Comparison of ENCODE assay signal across 8 cellular contexts in the genomic region with DNA sequence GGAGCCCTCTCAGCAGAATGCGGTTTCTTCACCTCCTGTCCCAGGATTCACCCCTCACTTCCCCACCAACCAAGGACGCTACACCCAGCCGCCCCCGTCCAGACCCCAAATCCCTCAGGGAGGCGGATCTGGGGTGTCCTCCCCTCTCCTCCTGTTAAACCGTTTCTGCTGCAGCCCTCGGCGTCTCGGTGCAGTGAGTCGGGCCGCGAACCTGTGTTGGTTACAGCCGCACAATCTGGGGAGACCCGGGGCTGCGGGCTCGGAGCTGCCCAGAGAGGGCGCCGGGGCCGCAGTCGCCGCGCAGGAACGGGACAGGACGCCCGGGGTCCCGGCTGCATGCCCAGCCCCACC. TPM values are rescaled to one million over a fixed set of nuclear protein-coding genes. Genes with fewer than 3 reads are reported as not detected.
DNase-seq lines count a peak whose midpoint lies in the region; ATAC-seq and TF ChIP-seq lines count a peak whose summit lies in the region.
"Not testable (repeated sequence)": the region's sequence is repeated elsewhere in the genome, so short reads cannot be mapped to it uniquely, and the experiment has no call there.

No MANE protein-coding gene starts in this region.

- H3K9me3 Mint-ChIP-seq in CD14-positive monocyte: peaks cover 14 to 42% (median 23%) of the 10 kb centered on the region in 7 donors
- H3K9me3 Mint-ChIP-seq in activated naive CD4-positive, alpha-beta T cell treated with anti-CD3 and anti-CD28 coated beads for 36 hours: peaks cover 12% of the 10 kb centered on the region

- H3K36me3 ChIP-seq in PC-9 (ENCODE audit: low read depth); fibroblast of lung (ENCODE audit: control insufficient read depth, insufficient read depth, low read length): not testable (repeated sequence)

- peak overlapping the region; percentile 89 for H3K4me3 ChIP-seq in PC-9
- peak overlapping the region; percentile 65 to 83 (median 78) for H3K4me3 ChIP-seq in fibroblast of lung (replicated peaks in 1 of 4; ENCODE audit: control extremely low read depth in 1 of 4, insufficient read depth in 1 of 4, low read depth in 3 of 4, low read length in 4 of 4)
- H3K4me3 ChIP-seq in mononuclear cell (ENCODE audit: low read length): peak overlapping the region; percentile 60

- H3K4me2 ChIP-seq in PC-9 (peak overlapping the region; percentile 99), fibroblast of lung (ENCODE audit: extremely low read depth, insufficient read depth, low read length) (peak overlapping the region; percentile 85)

- H3K27me3 Mint-ChIP-seq in CD14-positive monocyte (ENCODE audit: low read depth in 3 of 3); activated naive CD4-positive, alpha-beta T cell treated with anti-CD3 and anti-CD28 coated beads for 36 hours (ENCODE audit: low read depth): not testable (repeated sequence)

- peak overlapping the region; percentile 16 for H3K9ac ChIP-seq in fibroblast of lung (ENCODE audit: insufficient read depth, low read length)

- H4K20me1 ChIP-seq in PC-9 (ENCODE audit: insufficient read depth); fibroblast of lung (ENCODE audit: control insufficient read depth, extremely low read depth, insufficient read depth, low read length): not testable (repeated sequence)

- peaks cover 12% of the 10 kb centered on the region for H3K79me2 ChIP-seq in PC-9 (ENCODE audit: low read depth)
- H3K79me2 ChIP-seq in fibroblast of lung (ENCODE audit: control insufficient read depth, insufficient read depth, low read length): not testable (repeated sequence)

- intact Hi-C loops in CD14-positive monocyte (cut with micrococcal nuclease): loop anchor here in 1 of 2 donors (5.0 kb wide), 2 partner anchors 42 to 98 kb away; a partner anchor contains a TSS
- intact Hi-C loops in PC-9 (cut with micrococcal nuclease; ENCODE audit: unreplicated experiment): loop anchor here (1.0 to 5.0 kb wide), 4 partner anchors 38 to 382 kb away; a partner anchor contains a TSS
- intact Hi-C loops in activated naive CD4-positive, alpha-beta T cell treated with anti-CD3 and anti-CD28 coated beads for 36 hours (cut with micrococcal nuclease): loop anchor here (1.0 to 2.0 kb wide), 8 partner anchors 40 to 240 kb away; a partner anchor contains a TSS

- peaks cover 2 to 11% of the 10 kb centered on the region in 2 donors for H3K36me3 Mint-ChIP-seq in CD14-positive monocyte
- H3K36me3 Mint-ChIP-seq in activated naive CD4-positive, alpha-beta T cell treated with anti-CD3 and anti-CD28 coated beads for 36 hours (ENCODE audit: low read depth): peaks cover 13% of the 10 kb centered on the region

- not testable (repeated sequence) for DNase-seq in CD14-positive monocyte (ENCODE audit: low spot score); PC-9; fibroblast of lung (ENCODE audit: low read depth in 2 of 2)
- DNase-seq in activated naive CD4-positive, alpha-beta T cell treated with anti-CD3 and anti-CD28 coated beads for 36 hours: peak; percentile 27
- peak; percentile 3 to 7 for DNase-seq in stimulated activated CD4-positive, alpha-beta T cell treated with anti-CD3 and anti-CD28 coated beads, Interleukin-4, amount 100 ng/mL, for 4 hours

- H3K9me2 ChIP-seq in PC-9 (ENCODE audit: insufficient read depth): not testable (repeated sequence)

- peak overlapping the region; percentile 100 for H3K4me3 Mint-ChIP-seq in CD14-positive monocyte
- peak overlapping the region; percentile 100 for H3K4me3 Mint-ChIP-seq in activated naive CD4-positive, alpha-beta T cell treated with anti-CD3 and anti-CD28 coated beads for 36 hours

- not testable (repeated sequence) for BruUV-seq in PC-9 (replicated peaks; lab: Mats Ljungman, UMichigan)

- H3K27me3 ChIP-seq in PC-9 (ENCODE audit: insufficient read depth, low read depth); fibroblast of lung (ENCODE audit: control insufficient read depth, insufficient read depth, low read length); mononuclear cell (ENCODE audit: insufficient read depth, low read length): not testable (repeated sequence)

- H3K4me1 ChIP-seq in PC-9 (replicated peaks; ENCODE audit: insufficient read depth) (peaks cover 11% of the 10 kb centered on the region; the same call in 1 of the 2 replicates), mononuclear cell (ENCODE audit: insufficient read depth, low read length) (peaks cover 15% of the 10 kb centered on the region)
- not testable (repeated sequence) for H3K4me1 ChIP-seq in fibroblast of lung (ENCODE audit: control insufficient read depth, extremely low read depth, insufficient read depth, low read length)

- H2AFZ ChIP-seq in PC-9 (peak overlapping the region; percentile 86), fibroblast of lung (ENCODE audit: low read length) (peak overlapping the region; percentile 68)

- peak; percentile 18 for ATAC-seq in GM21381 (IDR thresholded peaks at IDR 0.05; ENCODE audit: unreplicated experiment)
- peak; percentile 19 for ATAC-seq in HG03460 (IDR thresholded peaks at IDR 0.05; ENCODE audit: unreplicated experiment)

- POLR2A ChIA-PET in PC-9 (lab: Charles Lee; ENCODE audit: unreplicated experiment): interaction anchor here (0.6 kb wide), 1 partner anchor 1420 kb away, joined by 5 read pairs; no protein-coding TSS in a partner anchor

- peak overlapping the region in 5 of 7 donors; percentile 38 to 83 (median 66) for H3K27ac Mint-ChIP-seq in CD14-positive monocyte
- H3K27ac Mint-ChIP-seq in activated naive CD4-positive, alpha-beta T cell treated with anti-CD3 and anti-CD28 coated beads for 36 hours: peak overlapping the region; percentile 77

- CTCF ChIA-PET in PC-9 (lab: Charles Lee): interaction anchor here (0.5 kb wide), 1 partner anchor 369 kb away, joined by 10 read pairs; no protein-coding TSS in a partner anchor
- CTCF ChIA-PET in activated naive CD4-positive, alpha-beta T cell treated with anti-CD3 and anti-CD28 coated beads for 36 hours (lab: Charles Lee): interaction anchor here (1.4 kb wide), 1 partner anchor 10 kb away, joined by 6 read pairs; no protein-coding TSS in a partner anchor

- H3K27ac ChIP-seq in PC-9: not testable (repeated sequence)
- H3K27ac ChIP-seq in fibroblast of lung (ENCODE audit: insufficient read depth, low read length): peak overlapping the region; percentile 61

- not testable (repeated sequence) for H3F3A ChIP-seq in PC-9 (ENCODE audit: insufficient read depth, low read depth)

- 0 out of 2 replicates have a peak, but pooled peaks cover 11% of the 10 kb centered on the region for H3K9me3 ChIP-seq in PC-9 (ENCODE audit: insufficient read depth, low read depth)
- not testable (repeated sequence) for H3K9me3 ChIP-seq in fibroblast of lung (ENCODE audit: control insufficient read depth, insufficient read depth, low read depth, low read length); mononuclear cell (ENCODE audit: low read depth, low read length)

- not testable (repeated sequence) for TF ChIP-seq CTCF in CD14-positive monocyte (IDR thresholded peaks at IDR 0.05); PC-9 (conservative IDR thresholded peaks at IDR 0.05); fibroblast of lung (conservative IDR thresholded peaks at IDR 0.05 in 1 of 2, IDR thresholded peaks at IDR 0.05 in 1 of 2; ENCODE audit: low read depth in 1 of 2, low read length in 2 of 2)

- H3K4me1 Mint-ChIP-seq in CD14-positive monocyte: peaks cover 26% of the 10 kb centered on the region
- H3K4me1 Mint-ChIP-seq in activated naive CD4-positive, alpha-beta T cell treated with anti-CD3 and anti-CD28 coated beads for 36 hours (ENCODE audit: low read depth): not testable (repeated sequence)

RNA-seq across cellular contexts. Expression of a gene that starts 0.4 kb away (rescaled TPM):
- polyA plus RNA-seq in CD14-positive monocyte (under 1 TPM; 0.24 to 1.00 TPM), fibroblast of lung (1.1 and 1.2 TPM in 2 replicates)
- total RNA-seq in PC-9 (2021) (3.3 and 3.5 TPM in 2 replicates), fibroblast of lung (1.8 and 2.3 TPM in 2 replicates), mononuclear cell (2.3 TPM)
- total RNA-seq in activated naive CD4-positive, alpha-beta T cell treated with anti-CD3 and anti-CD28 coated beads for 36 hours: 1 to 10 TPM; 3.7 to 4.1 TPM
- polyA plus RNA-seq in fibroblast of lung (2012): 0.56 and 1.0 TPM in 2 replicates
- polyA minus RNA-seq in fibroblast of lung (ENCODE audit: low replicate concordance): 0.70 TPM in 1 of 2 replicates, not detected in the other

RNA-seq across cellular contexts. Expression of a gene that starts 39.3 kb away (rescaled TPM):
- polyA plus RNA-seq in CD14-positive monocyte (1 to 10 TPM; 3.2 to 3.4 TPM), fibroblast of lung (1.6 and 1.7 TPM in 2 replicates)
- total RNA-seq in PC-9 (2021) (2.5 and 2.9 TPM in 2 replicates), fibroblast of lung (2.3 and 3.1 TPM in 2 replicates), mononuclear cell (3.0 TPM)
- total RNA-seq in activated naive CD4-positive, alpha-beta T cell treated with anti-CD3 and anti-CD28 coated beads for 36 hours: 1 to 10 TPM; 3.3 to 3.6 TPM
- 1.0 and 1.2 TPM in 2 replicates for polyA plus RNA-seq in fibroblast of lung (2012)
- not detected in 2 replicates for polyA minus RNA-seq in fibroblast of lung (ENCODE audit: low replicate concordance)

RNA-seq across cellular contexts. Expression of a gene that starts 44.2 kb away (rescaled TPM):
- under 1 TPM; 0.15 to 0.19 TPM for polyA plus RNA-seq in CD14-positive monocyte
- total RNA-seq in PC-9 (2021): 1.6 and 1.8 TPM in 2 replicates
- total RNA-seq in activated naive CD4-positive, alpha-beta T cell treated with anti-CD3 and anti-CD28 coated beads for 36 hours: 1 to 10 TPM; 1.9 to 2.4 TPM
- total RNA-seq in fibroblast of lung: 3.6 and 4.8 TPM in 2 replicates
- 1.4 and 1.5 TPM in 2 replicates for polyA plus RNA-seq in fibroblast of lung
- polyA plus RNA-seq in fibroblast of lung (2012): 0.80 TPM in 2 replicates
- polyA minus RNA-seq in fibroblast of lung (ENCODE audit: low replicate concordance): 0.59 TPM in 1 of 2 replicates, not detected in the other
- 3.0 TPM for total RNA-seq in mononuclear cell
